In the genomic region with DNA sequence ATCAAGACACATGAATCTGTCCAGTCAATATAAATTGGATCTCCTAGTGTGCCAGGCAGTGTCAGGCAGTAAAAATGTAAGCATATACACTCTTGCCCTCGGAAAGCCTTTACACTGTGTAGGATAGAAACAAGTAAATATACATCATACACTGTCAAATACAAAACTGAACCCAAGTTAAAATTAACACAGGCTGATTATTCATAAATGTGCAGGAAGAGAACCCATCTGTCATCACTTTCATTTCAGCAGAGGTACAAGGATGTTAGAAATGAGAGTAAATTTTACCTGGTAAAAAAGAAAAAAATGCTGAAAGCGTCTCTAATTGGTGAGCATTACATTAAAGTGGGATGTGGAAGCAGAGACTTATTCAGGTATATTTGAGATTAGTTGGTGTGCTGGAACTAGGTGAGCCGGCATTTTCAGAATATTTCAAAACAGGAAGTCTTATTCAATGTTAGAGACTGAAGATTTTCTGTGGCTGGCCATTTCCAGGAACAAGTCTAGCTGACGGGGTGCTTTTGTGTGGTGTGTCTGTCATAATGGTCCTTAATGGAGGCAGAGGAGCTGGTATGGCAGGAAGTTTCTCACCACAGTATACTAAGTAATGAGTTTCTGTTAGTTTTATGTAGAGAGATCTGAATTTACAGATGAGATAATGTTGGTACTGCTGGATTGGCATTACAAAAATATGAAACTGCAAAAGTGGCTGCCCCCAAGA, we compare ENCODE assay signal across 8 cellular contexts.
DNase-seq lines count a peak whose midpoint lies in the region; ATAC-seq and TF ChIP-seq lines count a peak whose summit lies in the region.

No MANE protein-coding gene starts in this region.

- no peak overlapping the region for H2AK9ac ChIP-seq in IMR-90 (replicated peaks; ENCODE audit: low read depth, low read length, poor library complexity)

- H2BK20ac ChIP-seq in IMR-90 (ENCODE audit: low read depth, low read length) = no peak overlapping the region

- peaks cover 48% of the 10 kb centered on the region for H3K4me1 ChIP-seq in CD8-positive, alpha-beta T cell (ENCODE audit: insufficient read depth, low read length)
- H3K4me1 ChIP-seq in IMR-90 (ENCODE audit: control insufficient read depth, insufficient read depth, low read length) (peaks cover 7% of the 10 kb centered on the region), parathyroid adenoma (no peaks in the 10 kb centered on the region)

- ATAC-seq in CD8-positive, alpha-beta T cell = peak; percentile 95
- ATAC-seq in GM21381 (IDR thresholded peaks at IDR 0.05; ENCODE audit: unreplicated experiment) (peak; percentile 99), IMR-90 (ENCODE audit: low read depth) (peak; percentile 58)

- peak overlapping the region; percentile 78 for H3K18ac ChIP-seq in IMR-90 (ENCODE audit: low read depth, low read length)

- peak overlapping the region; percentile 89 for H4K5ac ChIP-seq in IMR-90 (ENCODE audit: low read depth, low read length)

- H4K20me1 ChIP-seq in IMR-90 (ENCODE audit: insufficient read depth, low read length) = no peaks in the 10 kb centered on the region

- no peaks in the 10 kb centered on the region for H3K36me3 Mint-ChIP-seq in CD8-positive, alpha-beta T cell
- H3K36me3 Mint-ChIP-seq in dendritic cell treated with granulocyte-macrophage colony-stimulating factor and Interleukin-4, amounts not matched to agents 40 ng/mL and 50 ng/mL, for 4 days (ENCODE audit: low read depth) = peaks cover 6% of the 10 kb centered on the region

- H3K4me2 ChIP-seq in IMR-90 (ENCODE audit: low read depth, low read length) (peak overlapping the region; percentile 71; the same call in 1 of the 2 replicates), parathyroid adenoma (ENCODE audit: low read length) (peak overlapping the region; percentile 22)

- no peak overlapping the region; the same call in 1 of the 2 replicates for H3K4ac ChIP-seq in IMR-90 (ENCODE audit: low read depth, low read length)

- in situ Hi-C loops in IMR-90 (cut with MboI; ENCODE audit: low sequenced_read_pairs) = no loop called here

- no peak for TF ChIP-seq CTCF in CD8-positive, alpha-beta T cell (IDR thresholded peaks at IDR 0.05)
- no peak for TF ChIP-seq CTCF in IMR-90 (conservative IDR thresholded peaks at IDR 0.05; ENCODE audit: low read depth, low read length)
- TF ChIP-seq CTCF in parathyroid adenoma (IDR thresholded peaks at IDR 0.05) = no peak

- H3K4me3 Mint-ChIP-seq in CD8-positive, alpha-beta T cell = peak overlapping the region; percentile 75
- peak overlapping the region; percentile 61 for H3K4me3 Mint-ChIP-seq in dendritic cell treated with granulocyte-macrophage colony-stimulating factor and Interleukin-4, amounts not matched to agents 40 ng/mL and 50 ng/mL, for 4 days

- TF ChIP-seq RAD21 in IMR-90 (IDR thresholded peaks at IDR 0.05; ENCODE audit: low read length) = no peak

- H3K36me3 ChIP-seq in CD8-positive, alpha-beta T cell (ENCODE audit: insufficient read depth, low read length) = no peaks in the 10 kb centered on the region
- no peaks in the 10 kb centered on the region for H3K36me3 ChIP-seq in IMR-90 (ENCODE audit: control insufficient read depth, insufficient read depth, low read length)
- no peaks in the 10 kb centered on the region for H3K36me3 ChIP-seq in parathyroid adenoma (ENCODE audit: control insufficient read depth, insufficient read depth, low read length)

- dilution Hi-C loops in IMR-90 (cut with HindIII; ENCODE audit: low sequenced_read_pairs, unreplicated experiment) = no loop called here

- peak overlapping the region; percentile 98 for H3K27ac Mint-ChIP-seq in CD8-positive, alpha-beta T cell
- H3K27ac Mint-ChIP-seq in dendritic cell treated with granulocyte-macrophage colony-stimulating factor and Interleukin-4, amounts not matched to agents 40 ng/mL and 50 ng/mL, for 4 days = peak overlapping the region; percentile 94

- H2AFZ ChIP-seq in IMR-90 (replicated peaks; ENCODE audit: low read length, poor library complexity) = no peak overlapping the region
- no peak overlapping the region for H2AFZ ChIP-seq in parathyroid adenoma

- H3K9me3 ChIP-seq in CD8-positive, alpha-beta T cell (ENCODE audit: low read length) = no peaks in the 10 kb centered on the region
- H3K9me3 ChIP-seq in IMR-90 (ENCODE audit: control insufficient read depth, insufficient read depth, low read length) (no peaks in the 10 kb centered on the region), parathyroid adenoma (ENCODE audit: control insufficient read depth, low read length) (no peaks in the 10 kb centered on the region)

- no peaks in the 10 kb centered on the region for H3K9me3 Mint-ChIP-seq in CD8-positive, alpha-beta T cell
- H3K9me3 Mint-ChIP-seq in dendritic cell treated with granulocyte-macrophage colony-stimulating factor and Interleukin-4, amounts not matched to agents 40 ng/mL and 50 ng/mL, for 4 days = no peaks in the 10 kb centered on the region

- no peak overlapping the region for H2AK5ac ChIP-seq in IMR-90 (ENCODE audit: low read depth, low read length)

- peak overlapping the region; percentile 44 for H3K4me3 ChIP-seq in CD8-positive, alpha-beta T cell (ENCODE audit: low read depth, low read length)
- H3K4me3 ChIP-seq in IMR-90 (ENCODE audit: insufficient read depth, low read depth, low read length) = no peak overlapping the region
- no peak overlapping the region for H3K4me3 ChIP-seq in parathyroid adenoma (ENCODE audit: low read depth, low read length)

- H3K4me1 Mint-ChIP-seq in CD8-positive, alpha-beta T cell (ENCODE audit: low read depth) = peaks cover 62% of the 10 kb centered on the region
- peaks cover 34% of the 10 kb centered on the region for H3K4me1 Mint-ChIP-seq in dendritic cell treated with granulocyte-macrophage colony-stimulating factor and Interleukin-4, amounts not matched to agents 40 ng/mL and 50 ng/mL, for 4 days (ENCODE audit: low read depth)

- H3K27me3 ChIP-seq in CD8-positive, alpha-beta T cell (ENCODE audit: insufficient read depth, low read length) = no peaks in the 10 kb centered on the region
- H3K27me3 ChIP-seq in IMR-90 (ENCODE audit: control insufficient read depth, insufficient read depth, low read length) (no peaks in the 10 kb centered on the region), parathyroid adenoma (ENCODE audit: control insufficient read depth, insufficient read depth, low read length) (no peaks in the 10 kb centered on the region)

- CTCF ChIA-PET in CD8-positive, alpha-beta T cell (lab: Charles Lee) = interaction anchor here (0.5 to 1.3 kb wide), 2 partner anchors 96 to 118 kb away, joined by 3 read pairs; no protein-coding TSS in a partner anchor
- CTCF ChIA-PET in IMR-90 (lab: Yijun Ruan, JAX) = interaction anchor here (0.6 to 1.1 kb wide), 3 partner anchors 41 to 406 kb away, joined by 3 to 6 read pairs (median 3); no protein-coding TSS in a partner anchor

- no TSS peak for BruUV-seq in IMR-90 (replicated peaks; lab: Mats Ljungman, UMichigan)

- no peak overlapping the region for H2BK5ac ChIP-seq in IMR-90 (ENCODE audit: low read depth, low read length, poor library complexity, severe bottlenecking)

- no peaks in the 10 kb centered on the region for H3K27me3 Mint-ChIP-seq in CD8-positive, alpha-beta T cell (ENCODE audit: low read depth)
- H3K27me3 Mint-ChIP-seq in dendritic cell treated with granulocyte-macrophage colony-stimulating factor and Interleukin-4, amounts not matched to agents 40 ng/mL and 50 ng/mL, for 4 days = no peaks in the 10 kb centered on the region

- no peak overlapping the region for H2BK120ac ChIP-seq in IMR-90 (ENCODE audit: low read depth, low read length)

- H3K9ac ChIP-seq in IMR-90 (ENCODE audit: low read depth, low read length) (no peak overlapping the region), parathyroid adenoma (no peak overlapping the region)

- no peaks in the 10 kb centered on the region for H3K79me2 ChIP-seq in parathyroid adenoma

- H4K8ac ChIP-seq in IMR-90 (ENCODE audit: low read depth in 2 of 2, low read length in 2 of 2) = 0 out of 4 replicates have a peak overlapping the region, but pooled peaks of 1 of the 2 experiments have one; percentile 7

- POLR2A ChIA-PET in CD8-positive, alpha-beta T cell (lab: Charles Lee) = interaction anchor here (0.6 to 1.3 kb wide), 3 partner anchors 22 to 330 kb away, joined by 3 to 5 read pairs (median 4); a partner anchor contains a TSS
- POLR2A ChIA-PET in IMR-90 (lab: Charles Lee; ENCODE audit: unreplicated experiment) = no interaction called here

- DNase-seq in CD8-positive, alpha-beta T cell = peak; percentile 34 to 83 (median 63)
- DNase-seq in IMR-90 = peak; percentile 18
- peak; percentile 72 to 77 for DNase-seq in activated CD4-positive, alpha-beta T cell treated with anti-CD3 and anti-CD28 coated beads for 4 hours
- DNase-seq in COR-L47 (lab: John Stamatoyannopoulos, UW) = no peak
- DNase-seq in mesenteric fat pad (ENCODE audit: low spot score) = no peak

- intact Hi-C loops in CD8-positive, alpha-beta T cell (cut with DNase I, micrococcal nuclease) = loop anchor here in 1 of 2 experiments (2.0 to 10.0 kb wide), 7 partner anchors 15 to 1369 kb away; a partner anchor contains a TSS
- intact Hi-C loops in IMR-90 (cut with micrococcal nuclease) = no loop called here
- intact Hi-C loops in dendritic cell treated with granulocyte-macrophage colony-stimulating factor and Interleukin-4, amounts not matched to agents 40 ng/mL and 50 ng/mL, for 4 days (cut with micrococcal nuclease) = loop anchor here (5.0 kb wide), 1 partner anchor 137 kb away; no protein-coding TSS in a partner anchor

- no peak overlapping the region for H4K91ac ChIP-seq in IMR-90 (ENCODE audit: insufficient read depth, low read depth, low read length)

- no peaks in the 10 kb centered on the region for H3K9me1 ChIP-seq in IMR-90 (ENCODE audit: insufficient read depth, low read length)

- H3K79me1 ChIP-seq in IMR-90 (ENCODE audit: low read depth in 1 of 2, low read length in 2 of 2) = no peaks in the 10 kb centered on the region

- H2BK15ac ChIP-seq in IMR-90 (ENCODE audit: low read depth, low read length) = no peak overlapping the region

- no peak for TF ChIP-seq POLR2A in IMR-90 (IDR thresholded peaks at IDR 0.05; ENCODE audit: low read depth, low read length)

- WGBS in IMR-90 (ENCODE audit: extremely low coverage in 2 of 2, insufficient read length in 1 of 2), 2 experiments = no CpG with 5 or more reads among the region's 4 CpGs

- H3K23ac ChIP-seq in IMR-90 (ENCODE audit: low read depth, low read length) = no peak overlapping the region

- no peak overlapping the region for H3K56ac ChIP-seq in IMR-90 (ENCODE audit: extremely low read depth, insufficient read depth, low read length)

- peak overlapping the region; percentile 71 for H3K27ac ChIP-seq in CD8-positive, alpha-beta T cell (ENCODE audit: low read depth, low read length)
- peak overlapping the region; percentile 45; the same call in 1 of the 2 replicates for H3K27ac ChIP-seq in IMR-90 (ENCODE audit: insufficient read depth, low read length)
- H3K27ac ChIP-seq in parathyroid adenoma = no peak overlapping the region

- no peak overlapping the region; the same call in 1 of the 2 replicates for H3K14ac ChIP-seq in IMR-90 (replicated peaks; ENCODE audit: low read depth, low read length)

Comparison
In these comparisons a context has a peak if more than half of its experiments do, and no peak if none do; other contexts are left out.
1. DNase-seq: peak in CD8-positive, alpha-beta T cell (7 of 7), IMR-90 (single experiment) and activated CD4-positive, alpha-beta T cell treated with anti-CD3 and anti-CD28 coated beads for 4 hours (2 of 2); none in COR-L47 (single experiment) and mesenteric fat pad (single experiment).
2. Peak in every context shown above with its lines, with median percentiles within 50 percentile points of each other: ATAC-seq.